8 cellular contexts compared by ENCODE assay signal in genomic region chr17:82228278-82228841, GRCh38. TPM values are rescaled to one million over a fixed set of nuclear protein-coding genes. Genes with fewer than 3 reads are reported as not detected.
DNase-seq lines count a peak whose midpoint lies in the region; ATAC-seq and TF ChIP-seq lines count a peak whose summit lies in the region.

No MANE protein-coding gene starts in this region.

- peak overlapping the region; percentile 65 for H3K4me3 ChIP-seq in Jurkat, Clone E6-1 (ENCODE audit: low read length)
- H3K4me3 ChIP-seq in retinal pigment epithelial cell (ENCODE audit: low read length): peak overlapping the region; percentile 40

- H3K36me3 Mint-ChIP-seq in activated T-helper 17 cell treated with anti-CD3 and anti-CD28 coated beads, Interleukin-2, amount 50 U/mL, for 72 hours (ENCODE audit: low read depth): peaks cover 26% of the 10 kb centered on the region

- peak overlapping the region; percentile 64 for H3K4me3 Mint-ChIP-seq in activated T-helper 17 cell treated with anti-CD3 and anti-CD28 coated beads, Interleukin-2, amount 50 U/mL, for 72 hours

- no peaks in the 10 kb centered on the region for H3K27me3 Mint-ChIP-seq in activated T-helper 17 cell treated with anti-CD3 and anti-CD28 coated beads, Interleukin-2, amount 50 U/mL, for 72 hours

- TF ChIP-seq CTCF in retinal pigment epithelial cell (conservative IDR thresholded peaks at IDR 0.05; ENCODE audit: low read depth, low read length): no peak

- peak; percentile 16 for DNase-seq in NCI-H146 (lab: John Stamatoyannopoulos, UW)
- DNase-seq in NCI-H146 treated with DMSO at 0.1 percent for 48 hours (lab: John Stamatoyannopoulos, UW; ENCODE audit: unreplicated experiment): no peak
- DNase-seq in Jurkat, Clone E6-1 (ENCODE audit: low read depth, low spot score): peak; percentile 60
- DNase-seq in germinal center (ENCODE audit: low spot score): peak; percentile 77
- no peak for DNase-seq in retinal pigment epithelial cell (ENCODE audit: low read depth)
- DNase-seq in medulla oblongata (ENCODE audit: extremely low spot score): no peak
- no peak for DNase-seq in AG20443 (ENCODE audit: low spot score)

- peak overlapping the region; percentile 56 for H3K27ac Mint-ChIP-seq in activated T-helper 17 cell treated with anti-CD3 and anti-CD28 coated beads, Interleukin-2, amount 50 U/mL, for 72 hours

- no peaks in the 10 kb centered on the region for H3K9me3 Mint-ChIP-seq in activated T-helper 17 cell treated with anti-CD3 and anti-CD28 coated beads, Interleukin-2, amount 50 U/mL, for 72 hours

- no peaks in the 10 kb centered on the region for H3K4me1 Mint-ChIP-seq in activated T-helper 17 cell treated with anti-CD3 and anti-CD28 coated beads, Interleukin-2, amount 50 U/mL, for 72 hours

- peak; percentile 69 for ATAC-seq in activated T-helper 17 cell treated with anti-CD3 and anti-CD28 coated beads, Interleukin-2, amount 50 U/mL, for 72 hours (replicated peaks)

RNA-seq across cellular contexts. Expression of gene SLC16A3, which starts 0.5 kb away (rescaled TPM):
- 46.4 TPM for polyA plus RNA-seq in Jurkat, Clone E6-1 (2012; ENCODE audit: insufficient read depth, insufficient read length)
- total RNA-seq in activated T-helper 17 cell treated with anti-CD3 and anti-CD28 coated beads, Interleukin-2, amount 50 U/mL, for 72 hours: 100 to 1,000 TPM; 167 to 309 TPM

RNA-seq across cellular contexts. Expression of gene CCDC57, which starts 15.7 kb away (rescaled TPM):
- 27.2 TPM for polyA plus RNA-seq in Jurkat, Clone E6-1 (2012; ENCODE audit: insufficient read depth, insufficient read length)
- total RNA-seq in activated T-helper 17 cell treated with anti-CD3 and anti-CD28 coated beads, Interleukin-2, amount 50 U/mL, for 72 hours: 10 to 100 TPM; 36.9 to 37.7 TPM

RNA-seq across cellular contexts. Expression of gene CSNK1D, which starts 45.1 kb away (rescaled TPM):
- 98.1 TPM for polyA plus RNA-seq in Jurkat, Clone E6-1 (2012; ENCODE audit: insufficient read depth, insufficient read length)
- total RNA-seq in activated T-helper 17 cell treated with anti-CD3 and anti-CD28 coated beads, Interleukin-2, amount 50 U/mL, for 72 hours: 100 to 1,000 TPM; 140 to 142 TPM

Comparison
In these comparisons a context has a peak if more than half of its experiments do, and no peak if none do; other contexts are left out.
1. DNase-seq: peak in NCI-H146 (single experiment), Jurkat, Clone E6-1 (single experiment) and germinal center (single experiment); none in NCI-H146 treated with DMSO at 0.1 percent for 48 hours (single experiment), retinal pigment epithelial cell (single experiment), medulla oblongata (single experiment) and AG20443 (single experiment).